In genomic region chr3:42195879-42196330, GRCh38 we compare ENCODE assay signal across 11 cellular contexts.
A peak's percentile ranks its signal among the peaks of the same experiment; 100 is the strongest.
DNase-seq lines count a peak whose midpoint lies in the region; ATAC-seq and TF ChIP-seq lines count a peak whose summit lies in the region.
"Had no signal": no experiment of that assay in that cellular context is flagged by ENCODE, and none has a peak within 500 bp of the region (broad histone marks: within the 10 kb centered on the region; RNA-seq: fewer than 3 reads in every experiment).

No MANE protein-coding gene starts in this region.

- H3K36me3 Mint-ChIP-seq in activated CD8-positive, alpha-beta T cell treated with anti-CD3 and anti-CD28 coated beads, Interleukin-2, amount 10 ng/mL, durations not matched to agents 7 days and 5 days (ENCODE audit: low read depth) = peaks cover 48% of the 10 kb centered on the region
- H3K36me3 Mint-ChIP-seq in activated CD8-positive, alpha-beta T cell treated with anti-CD3 and anti-CD28 coated beads for 36 hours (ENCODE audit: low read depth) = peaks cover 31% of the 10 kb centered on the region
- peaks cover 20% of the 10 kb centered on the region for H3K36me3 Mint-ChIP-seq in neural crest cell (ENCODE audit: low read depth)

- no peaks in the 10 kb centered on the region for H3K9me3 Mint-ChIP-seq in activated CD8-positive, alpha-beta T cell treated with anti-CD3 and anti-CD28 coated beads, Interleukin-2, amount 10 ng/mL, durations not matched to agents 7 days and 5 days (ENCODE audit: insufficient read depth)
- no peaks in the 10 kb centered on the region for H3K9me3 Mint-ChIP-seq in activated CD8-positive, alpha-beta T cell treated with anti-CD3 and anti-CD28 coated beads for 36 hours
- no peaks in the 10 kb centered on the region for H3K9me3 Mint-ChIP-seq in neural crest cell

- no peaks in the 10 kb centered on the region for H3K27me3 Mint-ChIP-seq in activated CD8-positive, alpha-beta T cell treated with anti-CD3 and anti-CD28 coated beads, Interleukin-2, amount 10 ng/mL, durations not matched to agents 7 days and 5 days (ENCODE audit: low read depth)
- no peaks in the 10 kb centered on the region for H3K27me3 Mint-ChIP-seq in activated CD8-positive, alpha-beta T cell treated with anti-CD3 and anti-CD28 coated beads for 36 hours
- no peaks in the 10 kb centered on the region for H3K27me3 Mint-ChIP-seq in neural crest cell (ENCODE audit: low read depth)

- peak overlapping the region; percentile 26 for H3K27ac Mint-ChIP-seq in activated CD8-positive, alpha-beta T cell treated with anti-CD3 and anti-CD28 coated beads, Interleukin-2, amount 10 ng/mL, durations not matched to agents 7 days and 5 days
- H3K27ac Mint-ChIP-seq in activated CD8-positive, alpha-beta T cell treated with anti-CD3 and anti-CD28 coated beads for 36 hours = no peak overlapping the region
- peak overlapping the region; percentile 83 for H3K27ac Mint-ChIP-seq in neural crest cell (ENCODE audit: unreplicated experiment)

- no peak overlapping the region for H3K4me3 Mint-ChIP-seq in activated CD8-positive, alpha-beta T cell treated with anti-CD3 and anti-CD28 coated beads, Interleukin-2, amount 10 ng/mL, durations not matched to agents 7 days and 5 days
- H3K4me3 Mint-ChIP-seq in activated CD8-positive, alpha-beta T cell treated with anti-CD3 and anti-CD28 coated beads for 36 hours = no peak overlapping the region
- H3K4me3 Mint-ChIP-seq in neural crest cell = no peak overlapping the region

- intact Hi-C loops in activated CD8-positive, alpha-beta T cell treated with anti-CD3 and anti-CD28 coated beads for 36 hours (cut with micrococcal nuclease) = loop anchor here (10.0 kb wide), 1 partner anchor 301 kb away; no protein-coding TSS in a partner anchor

- CTCF ChIA-PET in activated CD8-positive, alpha-beta T cell treated with anti-CD3 and anti-CD28 coated beads, Interleukin-2, amount 10 ng/mL, durations not matched to agents 7 days and 5 days (lab: Charles Lee) = interaction anchor here (0.8 to 1.2 kb wide), 4 partner anchors 9 to 305 kb away, joined by 3 to 4 read pairs (median 3); no protein-coding TSS in a partner anchor
- CTCF ChIA-PET in activated CD8-positive, alpha-beta T cell treated with anti-CD3 and anti-CD28 coated beads for 36 hours (lab: Charles Lee) = no interaction called here

- POLR2A ChIA-PET in activated CD8-positive, alpha-beta T cell treated with anti-CD3 and anti-CD28 coated beads, Interleukin-2, amount 10 ng/mL, durations not matched to agents 7 days and 5 days (lab: Charles Lee) = no interaction called here
- POLR2A ChIA-PET in activated CD8-positive, alpha-beta T cell treated with anti-CD3 and anti-CD28 coated beads for 36 hours (lab: Charles Lee) = interaction anchor here (0.6 kb wide), 1 partner anchor 398 kb away, joined by 3 read pairs; no protein-coding TSS in a partner anchor

- ATAC-seq in activated CD8-positive, alpha-beta T cell treated with anti-CD3 and anti-CD28 coated beads, Interleukin-2, amount 10 ng/mL, durations not matched to agents 7 days and 5 days = no peak
- no peak for ATAC-seq in activated CD8-positive, alpha-beta T cell treated with anti-CD3 and anti-CD28 coated beads for 36 hours
- ATAC-seq in GM21723 (IDR thresholded peaks at IDR 0.05; ENCODE audit: unreplicated experiment) (peak; percentile 72), HG03521 (IDR thresholded peaks at IDR 0.05; ENCODE audit: unreplicated experiment) (peak; percentile 62)
- ATAC-seq: A549 had no signal

- no peak for TF ChIP-seq CTCF in activated CD8-positive, alpha-beta T cell treated with anti-CD3 and anti-CD28 coated beads for 36 hours (IDR thresholded peaks at IDR 0.05)
- TF ChIP-seq CTCF in neural crest cell (conservative IDR thresholded peaks at IDR 0.05) = no peak

- no peak for DNase-seq in activated CD8-positive, alpha-beta T cell treated with anti-CD3 and anti-CD28 coated beads, Interleukin-2, amount 10 ng/mL, durations not matched to agents 7 days and 5 days
- no peak for DNase-seq in activated CD8-positive, alpha-beta T cell treated with anti-CD3 and anti-CD28 coated beads for 36 hours
- DNase-seq in neural crest cell (ENCODE audit: low read depth, low spot score) = no peak
- DNase-seq in RKO (ENCODE audit: low spot score) = no peak
- no peak for DNase-seq in NCI-H82 treated with DMSO at 0.1 percent for 48 hours (lab: John Stamatoyannopoulos, UW; ENCODE audit: unreplicated experiment)
- no peak for DNase-seq in NCI-H146 (lab: John Stamatoyannopoulos, UW)
- DNase-seq: kidney; stimulated activated CD4-positive, alpha-beta T cell treated with anti-CD3 and anti-CD28 coated beads, Interleukin-1b, Interleukin-23, amount 100 ng/mL, for 48 hours had no signal

- peaks cover 51% of the 10 kb centered on the region for H3K4me1 Mint-ChIP-seq in activated CD8-positive, alpha-beta T cell treated with anti-CD3 and anti-CD28 coated beads, Interleukin-2, amount 10 ng/mL, durations not matched to agents 7 days and 5 days (ENCODE audit: low read depth)
- H3K4me1 Mint-ChIP-seq in activated CD8-positive, alpha-beta T cell treated with anti-CD3 and anti-CD28 coated beads for 36 hours (ENCODE audit: low read depth) = peaks cover 13% of the 10 kb centered on the region
- H3K4me1 Mint-ChIP-seq in neural crest cell = peaks cover 36% of the 10 kb centered on the region

Comparison
In these comparisons a context has a peak if more than half of its experiments do, and no peak if none do; other contexts are left out.
1. ATAC-seq: peak in GM21723 (single experiment) and HG03521 (single experiment); none in activated CD8-positive, alpha-beta T cell treated with anti-CD3 and anti-CD28 coated beads, Interleukin-2, amount 10 ng/mL, durations not matched to agents 7 days and 5 days (single experiment) and activated CD8-positive, alpha-beta T cell treated with anti-CD3 and anti-CD28 coated beads for 36 hours (single experiment).